ENCODE assay signal across 1 cellular context in genomic region chr3:156593814-156594213, GRCh38.
TF ChIP-seq lines count a peak whose summit lies in the region.

No MANE protein-coding gene starts in this region.

TF ChIP-seq in IMR-90, 13 proteins besides CTCF, POLR2A, EP300 and RAD21:
- TF ChIP-seq, protein P1, sequence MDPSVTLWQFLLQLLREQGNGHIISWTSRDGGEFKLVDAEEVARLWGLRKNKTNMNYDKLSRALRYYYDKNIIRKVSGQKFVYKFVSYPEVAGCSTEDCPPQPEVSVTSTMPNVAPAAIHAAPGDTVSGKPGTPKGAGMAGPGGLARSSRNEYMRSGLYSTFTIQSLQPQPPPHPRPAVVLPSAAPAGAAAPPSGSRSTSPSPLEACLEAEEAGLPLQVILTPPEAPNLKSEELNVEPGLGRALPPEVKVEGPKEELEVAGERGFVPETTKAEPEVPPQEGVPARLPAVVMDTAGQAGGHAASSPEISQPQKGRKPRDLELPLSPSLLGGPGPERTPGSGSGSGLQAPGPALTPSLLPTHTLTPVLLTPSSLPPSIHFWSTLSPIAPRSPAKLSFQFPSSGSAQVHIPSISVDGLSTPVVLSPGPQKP (IDR thresholded peaks at IDR 0.05; ENCODE audit: borderline replicate concordance, low read depth, low read length), result no peak
- TF ChIP-seq MAZ (IDR thresholded peaks at IDR 0.05; ENCODE audit: borderline replicate concordance, low read depth, low read length), result no peak
- TF ChIP-seq MAFK (IDR thresholded peaks at IDR 0.05; ENCODE audit: low read depth, low read length), result no peak
- no peak for TF ChIP-seq RCOR1 (IDR thresholded peaks at IDR 0.05; ENCODE audit: insufficient replicate concordance, low read length)
- no peak for TF ChIP-seq BHLHE40 (IDR thresholded peaks at IDR 0.05; ENCODE audit: low read depth, low read length)
- TF ChIP-seq FOS (IDR thresholded peaks at IDR 0.05; ENCODE audit: low read depth, low read length), result no peak
- no peak for TF ChIP-seq CHD1 (IDR thresholded peaks at IDR 0.05; ENCODE audit: low read depth, low read length)
- TF ChIP-seq RFX5 (IDR thresholded peaks at IDR 0.05; ENCODE audit: low read depth, low read length), result no peak
- TF ChIP-seq, protein P2, sequence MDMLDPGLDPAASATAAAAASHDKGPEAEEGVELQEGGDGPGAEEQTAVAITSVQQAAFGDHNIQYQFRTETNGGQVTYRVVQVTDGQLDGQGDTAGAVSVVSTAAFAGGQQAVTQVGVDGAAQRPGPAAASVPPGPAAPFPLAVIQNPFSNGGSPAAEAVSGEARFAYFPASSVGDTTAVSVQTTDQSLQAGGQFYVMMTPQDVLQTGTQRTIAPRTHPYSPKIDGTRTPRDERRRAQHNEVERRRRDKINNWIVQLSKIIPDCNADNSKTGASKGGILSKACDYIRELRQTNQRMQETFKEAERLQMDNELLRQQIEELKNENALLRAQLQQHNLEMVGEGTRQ (IDR thresholded peaks at IDR 0.05; ENCODE audit: low read depth, low read length), result no peak
- no peak for TF ChIP-seq SMC3 (IDR thresholded peaks at IDR 0.05; ENCODE audit: low read depth, low read length)
- no peak for TF ChIP-seq NFE2L2 (IDR thresholded peaks at IDR 0.05; ENCODE audit: low read depth, low read length)
